28 cellular contexts compared by ENCODE assay signal in genomic region chr6:78851156-78851555, GRCh38.
"Had no signal": no experiment of that assay in that cellular context is flagged by ENCODE, and none has a peak within 500 bp of the region (broad histone marks: within the 10 kb centered on the region; RNA-seq: fewer than 3 reads in every experiment).

No MANE protein-coding gene starts in this region.

- H3K36me3 ChIP-seq: esophagus squamous epithelium, gastrocnemius medialis, left lung, lower lobe of right lung had no signal

- H3K27me3 Mint-ChIP-seq: naive B cell had no signal

- DNase-seq: dermis blood vessel endothelial cell; dorsolateral prefrontal cortex; effector CD4-positive, alpha-beta T cell; effector memory CD4-positive, alpha-beta T cell; erythroblast; esophagus squamous epithelium; foreskin melanocyte; gastrocnemius medialis; glutamatergic neuron; head of caudate nucleus; hypothalamus; immature natural killer cell; islet precursor cell; kidney; kidney glomerular epithelial cell; left cardiac atrium; left lung; left ventricle myocardium superior; lower lobe of right lung; mesenchymal stem cell; mucosa of descending colon; naive B cell had no signal

- H3K9me3 Mint-ChIP-seq: immature natural killer cell had no signal

- H3K27ac ChIP-seq: coronary artery, dorsolateral prefrontal cortex, epithelial cell of prostate, esophagus squamous epithelium, gastrocnemius medialis, hepatocyte, left lung, lower lobe of right lung had no signal

- H3K4me1 ChIP-seq: esophagus squamous epithelium, gastrocnemius medialis, left lung, lower lobe of right lung had no signal

- H3K27ac Mint-ChIP-seq: immature natural killer cell, mesothelial cell of epicardium, naive B cell had no signal

- H3K27me3 ChIP-seq: dorsolateral prefrontal cortex, esophagus squamous epithelium, gastrocnemius medialis, hepatocyte, left lung had no signal

- H3K4me3 Mint-ChIP-seq: immature natural killer cell, mesothelial cell of epicardium, naive B cell had no signal

- H3K9me3 ChIP-seq: esophagus squamous epithelium, gastrocnemius medialis, left lung, lower lobe of right lung, mucosa of descending colon had no signal

- FAIRE-seq: colon had no signal

- H2AFZ ChIP-seq: hepatocyte had no signal

- H3K4me3 ChIP-seq: coronary artery, dorsolateral prefrontal cortex, esophagus squamous epithelium, gastrocnemius medialis, hepatocyte, left lung, lower lobe of right lung, mucosa of descending colon had no signal

- H3K36me3 Mint-ChIP-seq: naive B cell had no signal

- ATAC-seq: esophagus mucosa, gastrocnemius medialis, left cardiac atrium, left lung, left ventricle myocardium superior, lower lobe of right lung, mucosa of descending colon had no signal

- H3K4me1 Mint-ChIP-seq: immature natural killer cell, mesothelial cell of epicardium, naive B cell had no signal

- H3K79me2 ChIP-seq: hepatocyte had no signal

- H3K4me2 ChIP-seq: hepatocyte had no signal
